ENCODE assay signal across 19 cellular contexts in the genomic region with DNA sequence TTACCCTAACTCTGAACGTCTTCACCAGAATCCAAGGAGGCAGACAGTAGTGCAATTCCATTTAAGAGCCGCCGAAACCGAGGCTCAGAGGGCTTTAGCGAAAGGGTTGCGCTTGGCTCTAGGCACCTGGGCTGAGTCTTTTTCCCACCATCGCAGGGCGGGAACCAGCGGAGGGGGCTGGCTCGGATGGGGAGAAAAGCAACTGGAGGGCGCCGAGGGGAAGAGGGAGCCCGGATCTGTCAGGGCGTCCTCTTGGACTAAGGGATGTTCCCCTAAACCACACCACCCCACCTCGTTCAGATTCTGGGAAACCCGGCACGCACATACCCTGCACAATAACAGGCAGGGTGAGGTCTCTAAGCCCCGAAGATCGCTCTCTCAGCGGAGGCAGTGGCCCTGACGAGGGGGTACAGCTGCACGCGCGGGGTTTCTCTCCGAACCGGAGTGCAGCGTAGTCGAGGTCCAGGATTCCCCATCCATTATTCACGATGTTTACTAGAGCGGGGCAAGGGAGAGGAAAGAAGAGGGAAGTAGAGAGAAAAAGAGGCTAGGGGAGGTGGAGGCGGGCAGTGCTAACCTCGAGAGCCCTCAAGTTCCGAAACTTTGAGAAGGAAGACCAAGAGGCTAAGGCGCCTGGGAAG. TPM values are rescaled to one million over a fixed set of nuclear protein-coding genes. Genes with fewer than 3 reads are reported as not detected.
DNase-seq lines count a peak whose midpoint lies in the region; ATAC-seq, FAIRE-seq and TF ChIP-seq lines count a peak whose summit lies in the region.
"Had no signal": no experiment of that assay in that cellular context is flagged by ENCODE, and none has a peak within 500 bp of the region (broad histone marks: within the 10 kb centered on the region; RNA-seq: fewer than 3 reads in every experiment).

No MANE protein-coding gene starts in this region.

- H3K18ac ChIP-seq in H1 (ENCODE audit: extremely low read depth, low read length), result no peak overlapping the region
- no peak overlapping the region for H3K18ac ChIP-seq in mesendoderm (ENCODE audit: low read length)

- H3K9me3 ChIP-seq in A549, result no peaks in the 10 kb centered on the region
- no peaks in the 10 kb centered on the region for H3K9me3 ChIP-seq in HUES6 (ENCODE audit: control insufficient read depth, insufficient read depth, low read depth, low read length)
- H3K9me3 ChIP-seq in H1 (ENCODE audit: insufficient read depth in 2 of 2, low read depth in 1 of 2, low read length in 1 of 2), result no peaks in the 10 kb centered on the region
- H3K9me3 ChIP-seq: SJCRH30 had no signal

- TF ChIP-seq CTCF in A549 (IDR thresholded peaks at IDR 0.05) (no peak), H1 (IDR thresholded peaks at IDR 0.05; ENCODE audit: control extremely low read depth in 1 of 3, insufficient read depth in 1 of 3, low read depth in 1 of 3, low read length in 3 of 3) (no peak), osteocyte (IDR thresholded peaks at IDR 0.05) (no peak)

- no peak overlapping the region for H2AFZ ChIP-seq in H1 (ENCODE audit: low read length)

- TF ChIP-seq EP300 in A549 (IDR thresholded peaks at IDR 0.05), result no peak
- TF ChIP-seq EP300 in H1 (IDR thresholded peaks at IDR 0.05; ENCODE audit: borderline replicate concordance in 1 of 2, low read depth in 2 of 2, low read length in 2 of 2), result no peak

- no peak for DNase-seq in A549 (ENCODE audit: low read depth in 1 of 2, low spot score in 1 of 2)
- peak in 1 of 2 experiments; percentile 63 for DNase-seq in H1 (ENCODE audit: low read depth in 1 of 2, low spot score in 2 of 2)
- DNase-seq in mesendoderm, result peak; percentile 14
- no peak for DNase-seq in activated T-cell treated with anti-CD3 and anti-CD28 coated beads, Interleukin-2, amount 50 U/mL, for 24 hours
- no peak for DNase-seq in osteocyte (ENCODE audit: extremely low spot score, unreplicated experiment)
- DNase-seq in GM12892 (ENCODE audit: insufficient read length), result no peak
- no peak for DNase-seq in posterior cingulate gyrus
- DNase-seq: DMS 273 treated with DMSO at 0.1 percent for 48 hours, EL, KG1, NCI-H1436, NCI-H2029 treated with DMSO at 0.1 percent for 48 hours, NCI-H774, PC-3, SJCRH30 had no signal

- H3K23ac ChIP-seq in H1 (ENCODE audit: insufficient read length) (no peak overlapping the region), mesendoderm (ENCODE audit: low read length) (no peak overlapping the region)

- H4K20me1 ChIP-seq in H1 (replicated peaks in 1 of 2; ENCODE audit: control insufficient read depth in 1 of 2, insufficient read depth in 2 of 2, low read length in 2 of 2), result peaks cover 19 to 46% of the 10 kb centered on the region in 2 experiments
- H4K20me1 ChIP-seq: BLaER1 had no signal

- 35% methylated on average over 29 of the region's 34 CpGs for WGBS in A549 (ENCODE audit: missing lambda C conversion rate)
- 6% methylated on average over 32 of the region's 34 CpGs; no CpG with 5 or more reads in 1 of the 2 experiments for WGBS in H1 (ENCODE audit: extremely low coverage in 1 of 2, insufficient coverage in 1 of 2, insufficient read length in 1 of 2, insufficient replicate concordance in 2 of 2, low coverage in 1 of 2, low lambda C conversion rate in 2 of 2, missing lambda C conversion rate in 1 of 2), 2 experiments
- WGBS in mesendoderm (ENCODE audit: extremely low coverage, insufficient coverage, low lambda C conversion rate), result no CpG with 5 or more reads among the region's 34 CpGs

- H3K79me1 ChIP-seq in H1 (ENCODE audit: low read depth, low read length) (no peaks in the 10 kb centered on the region), mesendoderm (ENCODE audit: low read length) (no peaks in the 10 kb centered on the region)

- no peak for FAIRE-seq in A549 (lab: Jason Lieb, UNC)
- FAIRE-seq in H1 (lab: Jason Lieb, UNC), result no peak
- no peak for FAIRE-seq in GM12892 (lab: Jason Lieb, UNC)
- FAIRE-seq: HepG2 had no signal

- H2BK120ac ChIP-seq in H1 (replicated peaks; ENCODE audit: low read depth, low read length), result no peak overlapping the region
- no peak overlapping the region for H2BK120ac ChIP-seq in mesendoderm (ENCODE audit: low read depth, low read length)

- H2BK5ac ChIP-seq in H1 (ENCODE audit: low read depth, low read length) (no peak overlapping the region), mesendoderm (ENCODE audit: low read length) (no peak overlapping the region)

- no peak overlapping the region for H4K91ac ChIP-seq in H1 (replicated peaks; ENCODE audit: insufficient read length, low read length)

- POLR2A ChIA-PET in A549 (lab: Yijun Ruan, JAX), result no interaction called here
- POLR2A ChIA-PET in H1 (lab: Charles Lee; ENCODE audit: partially characterized antibody), result no interaction called here

- H2BK20ac ChIP-seq in H1 (ENCODE audit: low read length), result no peak overlapping the region

- H3K36me3 Mint-ChIP-seq in activated T-cell treated with anti-CD3 and anti-CD28 coated beads, Interleukin-2, amount 50 U/mL, for 24 hours (ENCODE audit: low read depth), result no peaks in the 10 kb centered on the region
- H3K36me3 Mint-ChIP-seq in osteocyte (ENCODE audit: unreplicated experiment), result peaks cover 2% of the 10 kb centered on the region

- intact Hi-C loops in posterior cingulate gyrus (cut with DNase I), result no loop called here

- H3K4ac ChIP-seq in H1 (replicated peaks; ENCODE audit: insufficient read length, low read depth, low read length) (no peak overlapping the region), mesendoderm (ENCODE audit: low read depth, low read length) (no peak overlapping the region)

- H3K27ac ChIP-seq in A549 (no peak overlapping the region), HUES6 (ENCODE audit: low read depth, low read length) (no peak overlapping the region), H1 (ENCODE audit: low read depth, low read length) (no peak overlapping the region), mesendoderm (ENCODE audit: low read depth, low read length) (no peak overlapping the region)
- H3K27ac ChIP-seq: BLaER1, SJCRH30 had no signal

- H3K4me3 ChIP-seq in A549 (no peak overlapping the region), HUES6 (ENCODE audit: low read depth, low read length) (peak overlapping the region; percentile 59), H1 (ENCODE audit: extremely low read depth in 1 of 4, insufficient read depth in 2 of 4, low read depth in 3 of 4, low read length in 4 of 4) (peak overlapping the region; percentile 10 to 66 (median 18); a peak in 5 of 8 replicates), mesendoderm (ENCODE audit: low read length) (no peak overlapping the region)
- H3K4me3 ChIP-seq: BLaER1, SJCRH30 had no signal

- H3K4me1 Mint-ChIP-seq in activated T-cell treated with anti-CD3 and anti-CD28 coated beads, Interleukin-2, amount 50 U/mL, for 24 hours (ENCODE audit: low read depth), result peaks cover 11% of the 10 kb centered on the region
- peaks cover 11% of the 10 kb centered on the region for H3K4me1 Mint-ChIP-seq in osteocyte (ENCODE audit: unreplicated experiment)

- no peaks in the 10 kb centered on the region for H3K79me2 ChIP-seq in H1 (ENCODE audit: control insufficient read depth in 1 of 2, insufficient read depth in 2 of 2, low read length in 2 of 2)
- H3K79me2 ChIP-seq in mesendoderm (ENCODE audit: control insufficient read depth, insufficient read depth, low read length), result no peaks in the 10 kb centered on the region

- no peak overlapping the region for H2BK12ac ChIP-seq in H1 (ENCODE audit: low read depth, low read length)

- H3K4me2 ChIP-seq in A549, result peak overlapping the region; percentile 81; the same call in 2 of the 3 replicates
- H3K4me2 ChIP-seq in H1 (ENCODE audit: insufficient read depth in 1 of 2, low read depth in 2 of 2, low read length in 2 of 2), result peak overlapping the region; percentile 84 to 89
- no peak overlapping the region for H3K4me2 ChIP-seq in mesendoderm (ENCODE audit: low read length)
- H3K4me2 ChIP-seq: BLaER1 had no signal

- H3K9me3 Mint-ChIP-seq in activated T-cell treated with anti-CD3 and anti-CD28 coated beads, Interleukin-2, amount 50 U/mL, for 24 hours, result peaks cover 3% of the 10 kb centered on the region
- H3K9me3 Mint-ChIP-seq in osteocyte (ENCODE audit: unreplicated experiment), result peaks cover 3% of the 10 kb centered on the region

- no peak overlapping the region for H3K14ac ChIP-seq in H1 (ENCODE audit: insufficient read length)

- CTCF ChIA-PET in A549 (lab: Yijun Ruan, JAX) (interaction anchor here (0.6 kb wide), 1 partner anchor 32 kb away, joined by 5 read pairs; no protein-coding TSS in a partner anchor), H1 (lab: Charles Lee; ENCODE audit: partially characterized antibody) (interaction anchor here (1.0 kb wide), 1 partner anchor 54 kb away, joined by 4 read pairs; no protein-coding TSS in a partner anchor)

- H3K27me3 ChIP-seq in HUES6 (ENCODE audit: control insufficient read depth, insufficient read depth, low read length), result peaks cover 100% of the 10 kb centered on the region
- H3K27me3 ChIP-seq in H1 (replicated peaks in 1 of 4; ENCODE audit: control insufficient read depth in 3 of 4, extremely low read depth in 1 of 4, insufficient read depth in 3 of 4, low read length in 3 of 4), result peaks cover 99 to 100% (median 100%) of the 10 kb centered on the region in 4 experiments
- peaks cover 94% of the 10 kb centered on the region for H3K27me3 ChIP-seq in mesendoderm (ENCODE audit: insufficient read depth, low read length, poor library complexity)
- H3K27me3 ChIP-seq: SJCRH30 had no signal

- H4K8ac ChIP-seq in H1 (ENCODE audit: extremely low read depth, insufficient read depth, low read length) (no peak overlapping the region), mesendoderm (ENCODE audit: low read depth, low read length) (no peak overlapping the region)

- H3K36me3 ChIP-seq in HUES6 (ENCODE audit: control insufficient read depth, insufficient read depth, low read length), result no peaks in the 10 kb centered on the region
- H3K36me3 ChIP-seq in H1 (ENCODE audit: control insufficient read depth in 2 of 4, insufficient read depth in 4 of 4, low read length in 3 of 4), result peaks cover 0 to 5% (median 0%) of the 10 kb centered on the region in 4 experiments; a peak in 1 of 8 replicates
- H3K36me3 ChIP-seq in mesendoderm (ENCODE audit: control insufficient read depth, insufficient read depth, low read length), result no peaks in the 10 kb centered on the region
- H3K36me3 ChIP-seq: BLaER1, SJCRH30 had no signal

- H2AK5ac ChIP-seq in H1 (ENCODE audit: low read depth, low read length) (no peak overlapping the region), mesendoderm (ENCODE audit: low read length) (no peak overlapping the region)

- H3K4me1 ChIP-seq in A549 (no peaks in the 10 kb centered on the region), HUES6 (ENCODE audit: control insufficient read depth, insufficient read depth, low read length) (peaks cover 32% of the 10 kb centered on the region), H1 (replicated peaks in 1 of 4; ENCODE audit: control insufficient read depth in 3 of 4, insufficient read depth in 4 of 4, low read length in 3 of 4) (peaks cover 6 to 33% (median 21%) of the 10 kb centered on the region in 4 experiments), mesendoderm (ENCODE audit: control insufficient read depth, low read depth, low read length) (peaks cover 3% of the 10 kb centered on the region)
- H3K4me1 ChIP-seq: BLaER1, SJCRH30 had no signal

- no peak overlapping the region for H3K4me3 Mint-ChIP-seq in activated T-cell treated with anti-CD3 and anti-CD28 coated beads, Interleukin-2, amount 50 U/mL, for 24 hours
- no peak overlapping the region for H3K4me3 Mint-ChIP-seq in osteocyte (ENCODE audit: unreplicated experiment)

- TF ChIP-seq RAD21 in A549 (conservative IDR thresholded peaks at IDR 0.05 in 1 of 2, IDR thresholded peaks at IDR 0.05 in 1 of 2), result no peak
- no peak for TF ChIP-seq RAD21 in H1 (IDR thresholded peaks at IDR 0.05 in 1 of 2, conservative IDR thresholded peaks at IDR 0.05 in 1 of 2; ENCODE audit: low read depth in 2 of 2, low read length in 2 of 2)

- H4K5ac ChIP-seq in H1 (ENCODE audit: insufficient read length, low read depth, low read length) (no peak overlapping the region), mesendoderm (ENCODE audit: low read length) (no peak overlapping the region)

- no peak overlapping the region for H3K56ac ChIP-seq in H1 (replicated peaks; ENCODE audit: insufficient read length, low read depth, low read length)
- H3K56ac ChIP-seq in mesendoderm (ENCODE audit: low read length), result no peak overlapping the region

- H2BK15ac ChIP-seq in H1 (ENCODE audit: low read length), result no peak overlapping the region
- H2BK15ac ChIP-seq in mesendoderm (replicated peaks; ENCODE audit: low read depth), result no peak overlapping the region

- H3K23me2 ChIP-seq in H1 (ENCODE audit: low read depth, low read length), result peaks cover 12% of the 10 kb centered on the region; the same call in 1 of the 2 replicates

- TF ChIP-seq POLR2A in A549 (IDR thresholded peaks at IDR 0.05; ENCODE audit: low read length), result no peak
- TF ChIP-seq POLR2A in H1 (IDR thresholded peaks at IDR 0.05; ENCODE audit: control extremely low read depth in 1 of 2, low read depth in 2 of 2, low read length in 2 of 2), result no peak
- no peak for TF ChIP-seq POLR2A in GM12892 (IDR thresholded peaks at IDR 0.05; ENCODE audit: low read depth, low read length)

- H3K9ac ChIP-seq in HUES6 (ENCODE audit: low read length) (no peak overlapping the region), H1 (replicated peaks in 1 of 4; ENCODE audit: extremely low read depth in 1 of 4, low read depth in 3 of 4, low read length in 3 of 4) (no peak overlapping the region), mesendoderm (ENCODE audit: low read length) (no peak overlapping the region)
- H3K9ac ChIP-seq: BLaER1 had no signal

- H3K27me3 Mint-ChIP-seq in activated T-cell treated with anti-CD3 and anti-CD28 coated beads, Interleukin-2, amount 50 U/mL, for 24 hours, result peaks cover 97% of the 10 kb centered on the region
- H3K27me3 Mint-ChIP-seq in osteocyte (ENCODE audit: unreplicated experiment), result peaks cover 89% of the 10 kb centered on the region

- peak in 1 of 2 experiments; percentile 11; a peak in 1 of 6 replicates for ATAC-seq in A549
- ATAC-seq: HepG2, PC-3 had no signal

- H3K27ac Mint-ChIP-seq in activated T-cell treated with anti-CD3 and anti-CD28 coated beads, Interleukin-2, amount 50 U/mL, for 24 hours, result no peak overlapping the region
- no peak overlapping the region for H3K27ac Mint-ChIP-seq in osteocyte (ENCODE audit: unreplicated experiment)

RNA-seq across cellular contexts. Expression of gene POU4F3, which starts 1.3 kb away (rescaled TPM):
- polyA plus RNA-seq in A549 (2011; rRNA removed), result 0.10 and 0.13 TPM in 2 replicates
- 0.04 and 0.05 TPM in 2 replicates for polyA plus RNA-seq in A549 (2012; cell fraction: cytosol; rRNA removed)
- polyA plus RNA-seq in A549 (2012; cell fraction: nucleus; rRNA removed), result 0.16 and 0.17 TPM in 2 replicates
- 0.05 to 0.11 TPM (median 0.08 TPM) in 3 replicates for polyA plus RNA-seq in A549 (2017; fragmentation: RNase III; extraction: RNeasy Plus Mini Kit Qiagen cat#74134 plus additional on column Dnase treatment)
- not detected in 2 replicates for polyA minus RNA-seq in A549 (2011; rRNA and poly(A)+ RNA removed)
- 0.11 TPM in 1 of 2 replicates, not detected in the other for total RNA-seq in H1 (2021; fragmentation: NEBNext Ultra II Directional; extraction: Animal tissue kit (Norgen Biotek cat#: 25700))
- polyA plus RNA-seq in H1 (2011; rRNA removed), result 0.09 and 0.22 TPM in 2 replicates
- polyA plus RNA-seq in H1 (2011; cell fraction: cytosol; rRNA removed), result 0.03 TPM
- polyA plus RNA-seq in H1 (2011; cell fraction: nucleus; rRNA removed), result 0.10 TPM
- polyA plus RNA-seq in H1 (2012, experiment 1 of 2), result 0.07 TPM in 1 of 4 replicates, not detected in the others
- polyA plus RNA-seq in H1 (2012, experiment 2 of 2), result not detected
- 0.06 TPM for polyA plus RNA-seq in H1 (2013, experiment 1 of 2)
- polyA plus RNA-seq in H1 (2013, experiment 2 of 2), result 0.06 TPM
- not detected in 2 replicates for polyA minus RNA-seq in H1 (2011; rRNA and poly(A)+ RNA removed)
- not detected for polyA minus RNA-seq in H1 (2011; cell fraction: cytosol; rRNA and poly(A)+ RNA removed)
- polyA minus RNA-seq in H1 (2011; cell fraction: nucleus; rRNA and poly(A)+ RNA removed), result not detected
- polyA plus RNA-seq in mesendoderm (2013, experiment 1 of 2), result 0.11 TPM
- 0.08 TPM for polyA plus RNA-seq in mesendoderm (2013, experiment 2 of 2)
- not detected in 2 replicates for total RNA-seq in osteocyte
- polyA plus RNA-seq in GM12892 (2012; ENCODE audit: missing spikeins), result not detected
- total RNA-seq: HepG2, NCI-H460, PC-3 had no signal
- polyA plus RNA-seq: HepG2 had no signal

Comparison
In these comparisons a context has a peak if more than half of its experiments do, and no peak if none do; other contexts are left out.
1. H3K4me3 ChIP-seq: peak in HUES6 (single experiment) and H1 (4 of 4); none in A549 (single experiment) and mesendoderm (single experiment).
2. Of the 18 proteins assayed by ChIP-seq in both H1 and A549: peak only in H1: RNF2; only in A549: none; in both: none; in neither: 17.